22 cellular contexts compared by ENCODE assay signal in the genomic region with DNA sequence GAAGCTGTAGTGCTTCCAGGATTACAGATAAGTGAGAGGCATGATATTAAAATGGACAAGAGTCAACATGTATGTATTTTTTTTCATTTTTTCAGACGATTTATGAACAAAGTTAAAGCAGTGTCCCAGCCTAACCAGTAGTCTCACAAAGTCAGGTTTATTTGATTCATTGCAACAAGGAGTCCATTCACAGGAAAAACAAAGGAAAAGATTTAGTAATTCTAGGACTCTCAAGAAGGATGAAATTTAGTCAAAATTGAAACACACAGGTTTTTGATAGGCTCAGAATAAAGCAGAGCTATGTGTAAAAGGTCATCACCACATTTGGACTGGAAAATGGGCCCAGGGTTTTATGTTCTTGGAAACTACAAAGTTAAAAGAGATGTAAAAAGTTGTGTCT.
A peak's percentile ranks its signal among the peaks of the same experiment; 100 is the strongest.
DNase-seq lines count a peak whose midpoint lies in the region; ATAC-seq and TF ChIP-seq lines count a peak whose summit lies in the region.
"Had no signal": no experiment of that assay in that cellular context is flagged by ENCODE, and none has a peak within 500 bp of the region (broad histone marks: within the 10 kb centered on the region; RNA-seq: fewer than 3 reads in every experiment).

No MANE protein-coding gene starts in this region.

- H3K9me2 ChIP-seq in GM23338 (ENCODE audit: insufficient read depth) = no peaks in the 10 kb centered on the region; the same call in 1 of the 2 replicates

- H3K36me3 ChIP-seq in GM23338 (ENCODE audit: insufficient read depth) (peaks cover 5% of the 10 kb centered on the region; the same call in 1 of the 2 replicates), neural progenitor cell (no peaks in the 10 kb centered on the region), upper lobe of right lung (no peaks in the 10 kb centered on the region)
- H3K36me3 ChIP-seq: BE2C; BLaER1 treated with 17β-estradiol and CSF1 and Interleukin-3, amounts not matched to agents 10 nM and 100 nM; HAP-1 had no signal

- H3K9me3 ChIP-seq in neural progenitor cell (ENCODE audit: low read depth) (no peaks in the 10 kb centered on the region), upper lobe of right lung (no peaks in the 10 kb centered on the region)
- H3K9me3 ChIP-seq: A549, BE2C, HAP-1 had no signal

- no peak overlapping the region for H3K9ac ChIP-seq in neural progenitor cell
- H3K9ac ChIP-seq: BLaER1 treated with 17β-estradiol and CSF1 and Interleukin-3, amounts not matched to agents 10 nM and 100 nM had no signal

- no peak overlapping the region for H3K4me3 ChIP-seq in GM23338
- no peak overlapping the region for H3K4me3 ChIP-seq in neural progenitor cell
- H3K4me3 ChIP-seq in upper lobe of right lung = no peak overlapping the region
- H3K4me3 ChIP-seq: A549; BLaER1 treated with 17β-estradiol and CSF1 and Interleukin-3, amounts not matched to agents 10 nM and 100 nM; HAP-1 had no signal

- H4K20me1 ChIP-seq in GM23338 (replicated peaks; ENCODE audit: insufficient read depth) = no peaks in the 10 kb centered on the region
- no peaks in the 10 kb centered on the region for H4K20me1 ChIP-seq in neural progenitor cell (ENCODE audit: low read depth)
- H4K20me1 ChIP-seq: BLaER1 treated with 17β-estradiol and CSF1 and Interleukin-3, amounts not matched to agents 10 nM and 100 nM had no signal

- no peaks in the 10 kb centered on the region for H3F3A ChIP-seq in GM23338 (replicated peaks; ENCODE audit: low read depth)
- no peaks in the 10 kb centered on the region for H3F3A ChIP-seq in neural progenitor cell (ENCODE audit: low read depth)

- H3K27ac ChIP-seq in GM23338 (ENCODE audit: low read depth) = no peak overlapping the region
- no peak overlapping the region for H3K27ac ChIP-seq in neural progenitor cell
- peak overlapping the region; percentile 32 for H3K27ac ChIP-seq in upper lobe of right lung
- H3K27ac ChIP-seq: A549; BLaER1 treated with 17β-estradiol and CSF1 and Interleukin-3, amounts not matched to agents 10 nM and 100 nM had no signal

- H3K4me1 Mint-ChIP-seq in GM23338 (no peaks in the 10 kb centered on the region), neural progenitor cell (no peaks in the 10 kb centered on the region), HFFc6 (ENCODE audit: low read depth) (no peaks in the 10 kb centered on the region)
- H3K4me1 Mint-ChIP-seq: CD8-positive, alpha-beta memory T cell had no signal

- H3K36me3 Mint-ChIP-seq in GM23338 (ENCODE audit: low read depth) (no peaks in the 10 kb centered on the region; the same call in 2 of the 3 replicates), neural progenitor cell (no peaks in the 10 kb centered on the region), HFFc6 (ENCODE audit: low read depth) (no peaks in the 10 kb centered on the region)
- H3K36me3 Mint-ChIP-seq: CD14-positive monocyte; CD8-positive, alpha-beta memory T cell had no signal

- intact Hi-C loops in upper lobe of right lung (cut with DNase I) = no loop called here

- peaks cover 14% of the 10 kb centered on the region; the same call in 2 of the 3 replicates for H3K9me3 Mint-ChIP-seq in GM23338
- no peaks in the 10 kb centered on the region for H3K9me3 Mint-ChIP-seq in neural progenitor cell
- H3K9me3 Mint-ChIP-seq in HFFc6 = no peaks in the 10 kb centered on the region

- no peak for DNase-seq in GM23338 (ENCODE audit: low spot score)
- peak; percentile 64 for DNase-seq in foreskin melanocyte
- no peak for DNase-seq in neural progenitor cell (ENCODE audit: low spot score)
- no peak for DNase-seq in upper lobe of right lung
- no peak for DNase-seq in GM19240 (ENCODE audit: insufficient read length, low spot score)
- DNase-seq in HFFc6 = no peak
- DNase-seq: 8988T; ACHN; AML-193; BE2C; Calu3; CD4-positive, alpha-beta T cell; CD8-positive, alpha-beta memory T cell; COR-L47; DMS53; DND-41; GOT3 had no signal

- no peak overlapping the region for H3K27ac Mint-ChIP-seq in GM23338
- H3K27ac Mint-ChIP-seq in neural progenitor cell = no peak overlapping the region
- H3K27ac Mint-ChIP-seq in HFFc6 = no peak overlapping the region
- H3K27ac Mint-ChIP-seq: CD4-positive, alpha-beta T cell had no signal

- H3K79me2 ChIP-seq in GM23338 (replicated peaks; ENCODE audit: insufficient read depth) (no peaks in the 10 kb centered on the region), neural progenitor cell (ENCODE audit: low read depth) (no peaks in the 10 kb centered on the region)

- H3K4me3 Mint-ChIP-seq in GM23338 (no peak overlapping the region), neural progenitor cell (no peak overlapping the region), HFFc6 (no peak overlapping the region)
- H3K4me3 Mint-ChIP-seq: CD14-positive monocyte; CD4-positive, alpha-beta T cell; CD8-positive, alpha-beta memory T cell had no signal

- 0 out of 2 replicates have a peak overlapping the region, but pooled peaks have one; percentile 8 for H2AFZ ChIP-seq in GM23338
- H2AFZ ChIP-seq in neural progenitor cell (replicated peaks) = peak overlapping the region; percentile 31

- H3K4me1 ChIP-seq in GM23338 (ENCODE audit: insufficient read depth) = no peaks in the 10 kb centered on the region
- H3K4me1 ChIP-seq in neural progenitor cell = no peaks in the 10 kb centered on the region
- H3K4me1 ChIP-seq in upper lobe of right lung = no peaks in the 10 kb centered on the region
- H3K4me1 ChIP-seq: A549; BE2C; BLaER1 treated with 17β-estradiol and CSF1 and Interleukin-3, amounts not matched to agents 10 nM and 100 nM; HAP-1 had no signal

- no peak for ATAC-seq in GM23338
- no peak for ATAC-seq in upper lobe of right lung
- ATAC-seq in HG03457 (IDR thresholded peaks at IDR 0.05; ENCODE audit: unreplicated experiment) = no peak
- ATAC-seq: A549 had no signal

- H3K4me2 ChIP-seq in GM23338 (no peak overlapping the region), neural progenitor cell (no peak overlapping the region)
- H3K4me2 ChIP-seq: A549; BLaER1 treated with 17β-estradiol and CSF1 and Interleukin-3, amounts not matched to agents 10 nM and 100 nM had no signal

- H3K27me3 ChIP-seq in GM23338 (ENCODE audit: insufficient read depth) = no peaks in the 10 kb centered on the region
- no peaks in the 10 kb centered on the region for H3K27me3 ChIP-seq in neural progenitor cell
- no peaks in the 10 kb centered on the region for H3K27me3 ChIP-seq in upper lobe of right lung
- H3K27me3 ChIP-seq: BLaER1 treated with 17β-estradiol and CSF1 and Interleukin-3, amounts not matched to agents 10 nM and 100 nM had no signal

- TF ChIP-seq CTCF in GM23338 (conservative IDR thresholded peaks at IDR 0.05; ENCODE audit: low read depth in 2 of 2) (no peak), neural progenitor cell (IDR thresholded peaks at IDR 0.05) (no peak), upper lobe of right lung (IDR thresholded peaks at IDR 0.05) (no peak), HFFc6 (IDR thresholded peaks at IDR 0.05) (no peak)

- H3K27me3 Mint-ChIP-seq in GM23338 (ENCODE audit: insufficient read depth, low read depth, poor library complexity) = no peaks in the 10 kb centered on the region
- peaks cover 2% of the 10 kb centered on the region for H3K27me3 Mint-ChIP-seq in neural progenitor cell (ENCODE audit: insufficient read depth, low read depth)
- H3K27me3 Mint-ChIP-seq in HFFc6 (ENCODE audit: insufficient read depth) = peaks cover 4% of the 10 kb centered on the region; the same call in 1 of the 2 replicates

TF ChIP-seq in GM23338, 12 proteins besides CTCF, POLR2A, EP300 and RAD21 (continues in another document):
- no peak for TF ChIP-seq JUNB (IDR thresholded peaks at IDR 0.05; ENCODE audit: unreplicated experiment)
